8 cellular contexts compared by ENCODE assay signal in the genomic region with DNA sequence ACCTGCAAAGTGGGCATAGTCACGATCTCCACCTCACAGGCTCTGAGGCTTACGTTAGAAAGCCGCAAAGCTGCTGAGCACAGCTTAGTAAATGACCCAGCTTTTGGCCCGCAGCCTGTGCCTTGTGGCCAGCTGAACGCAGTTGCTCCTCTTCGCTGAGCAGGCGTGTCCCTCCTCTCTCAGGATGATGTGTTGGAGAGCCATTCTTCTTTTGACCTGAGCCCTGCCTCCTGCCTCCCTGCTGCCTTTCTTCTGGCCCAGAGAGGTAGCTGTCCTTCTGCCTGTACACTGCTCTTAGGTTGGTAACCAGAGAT. TPM values are rescaled to one million over a fixed set of nuclear protein-coding genes. Genes with fewer than 3 reads are reported as not detected.
A peak's percentile ranks its signal among the peaks of the same experiment; 100 is the strongest.
DNase-seq lines count a peak whose midpoint lies in the region; ATAC-seq and TF ChIP-seq lines count a peak whose summit lies in the region.
"Had no signal": no experiment of that assay in that cellular context is flagged by ENCODE, and none has a peak within 500 bp of the region (broad histone marks: within the 10 kb centered on the region; RNA-seq: fewer than 3 reads in every experiment).

No MANE protein-coding gene starts in this region.

- no peak overlapping the region for H2AFZ ChIP-seq in KMS-11 (ENCODE audit: low read depth)

- H3K4me1 ChIP-seq in KMS-11 (ENCODE audit: low read depth, poor library complexity, severe bottlenecking), result peaks cover 43% of the 10 kb centered on the region

- H3K27ac ChIP-seq in KMS-11 (peak overlapping the region; percentile 66; the same call in 1 of the 2 replicates), temporal lobe (ENCODE audit: low read depth, low read length) (peak overlapping the region; percentile 42)

- H3K9me3 Mint-ChIP-seq in chondrocyte (ENCODE audit: low read depth), result no peaks in the 10 kb centered on the region

- no peaks in the 10 kb centered on the region for H3K27me3 ChIP-seq in KMS-11 (ENCODE audit: insufficient read depth, low read depth)

- WGBS in lower leg skin, 2 donors, result 20 to 39% methylated on average over 7 of the region's 7 CpGs

- no peak for TF ChIP-seq CTCF in KMS-11 (conservative IDR thresholded peaks at IDR 0.05; ENCODE audit: low read depth, low read length)
- TF ChIP-seq CTCF in chondrocyte (IDR thresholded peaks at IDR 0.05), result no peak
- TF ChIP-seq CTCF in lower leg skin (IDR thresholded peaks at IDR 0.05), result no peak

- no peaks in the 10 kb centered on the region for H3K27me3 Mint-ChIP-seq in chondrocyte (ENCODE audit: low read depth)

- no peaks in the 10 kb centered on the region for H3K36me3 ChIP-seq in KMS-11 (ENCODE audit: insufficient read depth)

- intact Hi-C loops in lower leg skin (cut with DNase I; ENCODE audit: low total_unique reads), result no loop called here

- no peak for TF ChIP-seq POLR2A in lower leg skin (IDR thresholded peaks at IDR 0.05)

- no peaks in the 10 kb centered on the region for H4K20me1 ChIP-seq in KMS-11 (ENCODE audit: insufficient read depth)

- no peak overlapping the region for H3K4me2 ChIP-seq in KMS-11

- peak overlapping the region; percentile 32 for H3K27ac Mint-ChIP-seq in chondrocyte (ENCODE audit: unreplicated experiment)

- no peak for ATAC-seq in GM18519 (IDR thresholded peaks at IDR 0.05; ENCODE audit: low FRiP score, unreplicated experiment)

- H3K9ac ChIP-seq in KMS-11, result no peak overlapping the region

- H3K79me2 ChIP-seq in KMS-11 (ENCODE audit: insufficient read depth, low read depth), result 0 out of 2 replicates have a peak, but pooled peaks cover 4% of the 10 kb centered on the region

- no peak overlapping the region for H3K4me3 Mint-ChIP-seq in chondrocyte (ENCODE audit: unreplicated experiment)

- DNase-seq in chondrocyte (ENCODE audit: low spot score) (no peak), lower leg skin (ENCODE audit: low spot score in 2 of 2) (peak; percentile 40 to 95), COLO668 (lab: John Stamatoyannopoulos, UW; ENCODE audit: unreplicated experiment) (no peak), retina (no peak)
- DNase-seq: Kasumi-1 had no signal

- H3K4me1 Mint-ChIP-seq in chondrocyte (ENCODE audit: low read depth), result peaks cover 65% of the 10 kb centered on the region

- H3K4me3 ChIP-seq in KMS-11 (IDR thresholded peaks at IDR 0.05; ENCODE audit: insufficient read depth, low read depth, low read length) (no peak overlapping the region), lower leg skin (ENCODE audit: low read depth, poor library complexity, severe bottlenecking) (no peak overlapping the region)

- peaks cover 19% of the 10 kb centered on the region for H3K36me3 Mint-ChIP-seq in chondrocyte (ENCODE audit: low read depth)

RNA-seq across cellular contexts. Expression of a gene that starts 47.6 kb away (rescaled TPM):
- total RNA-seq in chondrocyte (237 to 1,930 TPM (median 1,885 TPM) in 3 replicates), lower leg skin (10 to 100 TPM; 14.9 to 69.9 (median 36.3) TPM), temporal lobe (0.49 TPM)

Comparison
In these comparisons a context has a peak if more than half of its experiments do, and no peak if none do; other contexts are left out.
1. DNase-seq: peak in lower leg skin (2 of 2); none in chondrocyte (single experiment), COLO668 (single experiment) and retina (single experiment).